In genomic region chr15:64912379-64912778, GRCh38 we compare ENCODE assay signal across 8 cellular contexts. TPM values are rescaled to one million over a fixed set of nuclear protein-coding genes. Genes with fewer than 3 reads are reported as not detected.
DNase-seq lines count a peak whose midpoint lies in the region; ATAC-seq and TF ChIP-seq lines count a peak whose summit lies in the region.

No MANE protein-coding gene starts in this region.

- no peak overlapping the region for H3K9ac ChIP-seq in mucosa of rectum (ENCODE audit: low read depth in 1 of 2, low read length in 2 of 2)

- no peak for TF ChIP-seq CTCF in vagina (IDR thresholded peaks at IDR 0.05)
- TF ChIP-seq CTCF in transverse colon (IDR thresholded peaks at IDR 0.05) = no peak

- H3K27me3 ChIP-seq in mucosa of rectum (ENCODE audit: control insufficient read depth in 2 of 2, insufficient read depth in 2 of 2, low read length in 2 of 2) = peaks cover 0 to 3% of the 10 kb centered on the region in 2 donors
- H3K27me3 ChIP-seq in vagina = no peaks in the 10 kb centered on the region
- H3K27me3 ChIP-seq in transverse colon = peaks cover 14% of the 10 kb centered on the region

- in situ Hi-C loops in transverse colon (cut with MboI; ENCODE audit: low pct_ligation_motif_present in 1 of 4, low pct_unique_long_range_greater_than_20kb in 1 of 4, low sequenced_read_pairs in 3 of 4) = loop anchor here in 1 of 4 donors (25.0 kb wide), 1 partner anchor 175 kb away; no protein-coding TSS in a partner anchor

- no peaks in the 10 kb centered on the region for H3K9me3 ChIP-seq in mucosa of rectum (ENCODE audit: control insufficient read depth in 2 of 2, low read length in 2 of 2)
- H3K9me3 ChIP-seq in vagina = no peaks in the 10 kb centered on the region
- H3K9me3 ChIP-seq in transverse colon = no peaks in the 10 kb centered on the region

- H3K4me3 ChIP-seq in mucosa of rectum (ENCODE audit: low read length in 2 of 2) = peak overlapping the region; percentile 56 to 67
- peak overlapping the region; percentile 55 to 70 for H3K4me3 ChIP-seq in vagina
- H3K4me3 ChIP-seq in transverse colon = peak overlapping the region in 2 of 4 donors; percentile 46 to 62

- WGBS in transverse colon (ENCODE audit: low coverage in 1 of 2), 2 donors = 79 to 91% methylated on average over 6 to 10 of the region's 12 CpGs

- no peaks in the 10 kb centered on the region for H3K36me3 ChIP-seq in mucosa of rectum (ENCODE audit: control insufficient read depth in 2 of 2, insufficient read depth in 2 of 2, low read length in 2 of 2)
- H3K36me3 ChIP-seq in vagina = no peaks in the 10 kb centered on the region
- H3K36me3 ChIP-seq in transverse colon = no peaks in the 10 kb centered on the region

- peak; percentile 4 for ATAC-seq in Right ventricle myocardium superior (ENCODE audit: poor library complexity)

- H3K27ac ChIP-seq in mucosa of rectum (ENCODE audit: low read depth in 2 of 2, low read length in 2 of 2) (no peak overlapping the region), vagina (no peak overlapping the region), transverse colon (no peak overlapping the region)

- TF ChIP-seq POLR2A in vagina (IDR thresholded peaks at IDR 0.05) (no peak), transverse colon (IDR thresholded peaks at IDR 0.05) (no peak)

- TF ChIP-seq EP300 in transverse colon (IDR thresholded peaks at IDR 0.05; ENCODE audit: low read depth) = no peak

- intact Hi-C loops in Right ventricle myocardium superior (cut with DNase I) = no loop called here
- intact Hi-C loops in cardiac septum (cut with DNase I) = no loop called here
- intact Hi-C loops in vagina (cut with DNase I) = no loop called here
- intact Hi-C loops in transverse colon (cut with DNase I; ENCODE audit: low total_unique reads) = no loop called here

- DNase-seq in Right ventricle myocardium superior = no peak
- DNase-seq in cardiac septum (ENCODE audit: low spot score) = no peak
- DNase-seq in cerebellar cortex (ENCODE audit: low spot score) = peak; percentile 34
- DNase-seq in vagina (ENCODE audit: extremely low spot score in 2 of 2) = peak in 1 of 2 donors; percentile 80
- DNase-seq in DMS79 (lab: John Stamatoyannopoulos, UW) = no peak
- no peak for DNase-seq in transverse colon
- DNase-seq in NCI-H2107 (lab: John Stamatoyannopoulos, UW) = no peak

- peaks cover 0 to 4% of the 10 kb centered on the region in 2 donors for H3K4me1 ChIP-seq in mucosa of rectum (ENCODE audit: control insufficient read depth in 2 of 2, insufficient read depth in 2 of 2, low read length in 2 of 2)
- peaks cover 17% of the 10 kb centered on the region for H3K4me1 ChIP-seq in vagina
- H3K4me1 ChIP-seq in transverse colon = peaks cover 0 to 13% (median 9%) of the 10 kb centered on the region in 4 donors

RNA-seq across cellular contexts. Expression of gene ANKDD1A, which starts 0.7 kb away (rescaled TPM):
- total RNA-seq in Right ventricle myocardium superior (1.4 TPM), cardiac septum (1.4 TPM), vagina (17.7 TPM), transverse colon (1 to 10 TPM in 3 of 4 donors, under 1 TPM in 1; 0.82 to 7.1 (median 3.2) TPM)
